ENCODE assay signal across 27 cellular contexts in genomic region chr1:2016123-2016522, GRCh38. TPM values are rescaled to one million over a fixed set of nuclear protein-coding genes. Genes with fewer than 3 reads are reported as not detected.
"Had no signal": no experiment of that assay in that cellular context is flagged by ENCODE, and none has a peak within 500 bp of the region (broad histone marks: within the 10 kb centered on the region; RNA-seq: fewer than 3 reads in every experiment).

No MANE protein-coding gene starts in this region.

- H3K9me3 Mint-ChIP-seq: T-cell had no signal

- H3K4me3 Mint-ChIP-seq: T-cell had no signal

- DNase-seq: Karpas-422; KG1; MG63; NCI-H1092; NCI-H1105 treated with DMSO at 0.1 percent for 48 hours; NCI-H1417 treated with DMSO at 0.1 percent for 48 hours; NCI-H187; NCI-H2029; NCI-H2081 treated with DMSO at 0.1 percent for 48 hours; NCI-H2171; NCI-H226; NCI-H446; NCI-H510A; NCI-H524 treated with DMSO at 0.1 percent for 48 hours; NCI-H69; NCI-H774; NK-92 treated with Interleukin-12 subunit alpha and Interleukin-12 subunit beta, amount 100 ng/mL, for 24 hours; OCI-M1; PC-9; Peyer's patch; Right ventricle myocardium superior; RPMI8226; SK-N-SH; SW 1271; T-cell had no signal

- ATAC-seq: T-cell had no signal

- H3K27ac Mint-ChIP-seq: T-cell had no signal

- H3K36me3 Mint-ChIP-seq: T-cell had no signal

RNA-seq across cellular contexts. Expression of gene GABRD, which starts 3.0 kb away (rescaled TPM):
- total RNA-seq: HT-29, PC-9, Peyer's patch had no signal

RNA-seq across cellular contexts. Expression of gene CFAP74, which starts 12.5 kb away (rescaled TPM):
- total RNA-seq: HT-29, Right ventricle myocardium superior, SK-MEL-5, T-cell had no signal
